Comparison of ENCODE assay signal across 18 cellular contexts in genomic region chr11:74141908-74142307, GRCh38. TPM values are rescaled to one million over a fixed set of nuclear protein-coding genes. Genes with fewer than 3 reads are reported as not detected.
DNase-seq lines count a peak whose midpoint lies in the region; ATAC-seq, FAIRE-seq and TF ChIP-seq lines count a peak whose summit lies in the region.
"Had no signal": no experiment of that assay in that cellular context is flagged by ENCODE, and none has a peak within 500 bp of the region (broad histone marks: within the 10 kb centered on the region; RNA-seq: fewer than 3 reads in every experiment).

No MANE protein-coding gene starts in this region.

- DNase-seq in A549 (ENCODE audit: low read depth in 1 of 2, low spot score in 1 of 2) (no peak), Panc1 (ENCODE audit: low read depth, low spot score) (no peak), dermis microvascular lymphatic vessel endothelial cell (ENCODE audit: low read depth in 2 of 2) (peak; percentile 19 to 56), prostate gland (ENCODE audit: low spot score) (no peak), brain microvascular endothelial cell (no peak), NCI-H2081 (lab: John Stamatoyannopoulos, UW) (no peak), uterus (no peak), HepG2 (ENCODE audit: low spot score) (no peak)
- DNase-seq: DMS 273 treated with DMSO at 0.1 percent for 48 hours, GF-D8, Kasumi-1, NCI-H1417, NCI-H187 treated with DMSO at 0.1 percent for 48 hours had no signal

- 76% methylated on average over 3 of the region's 3 CpGs for WGBS in A549 (ENCODE audit: missing lambda C conversion rate)
- 79% methylated on average over 3 of the region's 3 CpGs for WGBS in prostate gland
- WGBS in HepG2 (ENCODE audit: low lambda C conversion rate) = 94% methylated on average over 3 of the region's 3 CpGs

- ATAC-seq in A549 = no peak
- no peak for ATAC-seq in Panc1
- no peak for ATAC-seq in HepG2

- CTCF ChIA-PET in A549 (lab: Yijun Ruan, JAX) (no interaction called here), Panc1 (lab: Charles Lee) (no interaction called here), HepG2 (lab: Yijun Ruan, JAX; ENCODE audit: low intra/inter-chr PET ratio, low total read pairs) (no interaction called here)

- H3K9me3 ChIP-seq in A549 (no peaks in the 10 kb centered on the region), Panc1 (ENCODE audit: control insufficient read depth, insufficient read depth, low read depth, low read length) (no peaks in the 10 kb centered on the region), prostate gland (no peaks in the 10 kb centered on the region), uterus (no peaks in the 10 kb centered on the region), HepG2 (ENCODE audit: low read length) (no peaks in the 10 kb centered on the region)
- H3K9me3 ChIP-seq: HAP-1, SJSA1 had no signal

- POLR2A ChIA-PET in A549 (lab: Yijun Ruan, JAX) = no interaction called here
- POLR2A ChIA-PET in Panc1 (lab: Charles Lee) = no interaction called here
- POLR2A ChIA-PET in HepG2 (lab: Yijun Ruan, JAX) = no interaction called here

- no peak for TF ChIP-seq POLR2A in A549 (IDR thresholded peaks at IDR 0.05; ENCODE audit: low read length)
- TF ChIP-seq POLR2A in prostate gland (IDR thresholded peaks at IDR 0.05) = no peak
- TF ChIP-seq POLR2A in uterus (IDR thresholded peaks at IDR 0.05) = no peak
- no peak for TF ChIP-seq POLR2A in HepG2 (IDR thresholded peaks at IDR 0.05; ENCODE audit: insufficient read depth in 1 of 2, low read depth in 2 of 2, low read length in 2 of 2)

- no peak for TF ChIP-seq RAD21 in A549 (conservative IDR thresholded peaks at IDR 0.05 in 1 of 2, IDR thresholded peaks at IDR 0.05 in 1 of 2)
- no peak for TF ChIP-seq RAD21 in HepG2 (CRISPR knock-in tag; IDR thresholded peaks at IDR 0.05)

- H3K27ac ChIP-seq in A549 (peak overlapping the region; percentile 88 to 90), Panc1 (ENCODE audit: low read length) (peak overlapping the region; percentile 98), prostate gland (peak overlapping the region; percentile 41), brain microvascular endothelial cell (no peak overlapping the region), uterus (no peak overlapping the region), HepG2 (ENCODE audit: extremely low read length, insufficient read depth, low read length) (no peak overlapping the region)
- H3K27ac ChIP-seq: BLaER1 treated with 17β-estradiol and CSF1 and Interleukin-3, amounts not matched to agents 10 nM and 100 nM; SJSA1 had no signal

- no peak overlapping the region for H3K9ac ChIP-seq in HepG2 (ENCODE audit: insufficient read depth, low read depth, low read length)
- H3K9ac ChIP-seq: BLaER1 treated with 17β-estradiol and CSF1 and Interleukin-3, amounts not matched to agents 10 nM and 100 nM had no signal

- H3K27me3 ChIP-seq in Panc1 (ENCODE audit: control insufficient read depth, insufficient read depth, low read length) = no peaks in the 10 kb centered on the region
- H3K27me3 ChIP-seq in prostate gland (replicated peaks; ENCODE audit: insufficient read depth) = no peaks in the 10 kb centered on the region
- no peaks in the 10 kb centered on the region for H3K27me3 ChIP-seq in brain microvascular endothelial cell (replicated peaks)
- no peaks in the 10 kb centered on the region for H3K27me3 ChIP-seq in uterus
- H3K27me3 ChIP-seq in HepG2 (ENCODE audit: control insufficient read depth in 1 of 2, insufficient read depth in 2 of 2, low read length in 2 of 2) = no peaks in the 10 kb centered on the region
- H3K27me3 ChIP-seq: BLaER1 treated with 17β-estradiol and CSF1 and Interleukin-3, amounts not matched to agents 10 nM and 100 nM; SJSA1 had no signal

- no peak for TF ChIP-seq EP300 in A549 (IDR thresholded peaks at IDR 0.05)
- TF ChIP-seq EP300 in HepG2 (IDR thresholded peaks at IDR 0.05; ENCODE audit: low read depth in 2 of 2, low read length in 2 of 2) = no peak
- no peak for TF ChIP-seq EP300 in HepG2 (CRISPR knock-in tag; IDR thresholded peaks at IDR 0.05; ENCODE audit: borderline replicate concordance)

- H3K4me3 ChIP-seq in A549 (no peak overlapping the region), Panc1 (ENCODE audit: low read depth in 2 of 2, low read length in 2 of 2) (no peak overlapping the region), prostate gland (no peak overlapping the region), brain microvascular endothelial cell (ENCODE audit: low read depth, low read length) (no peak overlapping the region), uterus (no peak overlapping the region), HepG2 (replicated peaks in 1 of 3; ENCODE audit: insufficient read depth in 1 of 3, low read depth in 2 of 3, low read length in 3 of 3) (no peak overlapping the region)
- H3K4me3 ChIP-seq: BLaER1 treated with 17β-estradiol and CSF1 and Interleukin-3, amounts not matched to agents 10 nM and 100 nM; HAP-1; SJSA1 had no signal

- H3K4me1 ChIP-seq in A549 (peaks cover 67% of the 10 kb centered on the region), Panc1 (ENCODE audit: control insufficient read depth, insufficient read depth, low read length) (peaks cover 60% of the 10 kb centered on the region), prostate gland (replicated peaks) (peaks cover 18% of the 10 kb centered on the region), uterus (no peaks in the 10 kb centered on the region), HepG2 (ENCODE audit: insufficient read depth, low read length) (peaks cover 32% of the 10 kb centered on the region)
- H3K4me1 ChIP-seq: BLaER1 treated with 17β-estradiol and CSF1 and Interleukin-3, amounts not matched to agents 10 nM and 100 nM had no signal

- H3K79me2 ChIP-seq in HepG2 (ENCODE audit: insufficient read depth, low read length) = no peaks in the 10 kb centered on the region

- H3K4me2 ChIP-seq in A549 (peak overlapping the region; percentile 33), HepG2 (ENCODE audit: low read depth, low read length) (no peak overlapping the region)
- H3K4me2 ChIP-seq: BLaER1 treated with 17β-estradiol and CSF1 and Interleukin-3, amounts not matched to agents 10 nM and 100 nM had no signal

- no TSS peak for BruUV-seq in Panc1 (replicated peaks; lab: Mats Ljungman, UMichigan)
- no TSS peak for BruUV-seq in HepG2 (replicated peaks; lab: Mats Ljungman, UMichigan)

- no peak overlapping the region for H2AFZ ChIP-seq in HepG2 (ENCODE audit: low read length)

- FAIRE-seq in A549 (lab: Jason Lieb, UNC) (no peak), HepG2 (lab: Jason Lieb, UNC) (no peak)
- FAIRE-seq: A204.1, GM18507 had no signal

- TF ChIP-seq CTCF in A549 (IDR thresholded peaks at IDR 0.05) (no peak), Panc1 (IDR thresholded peaks at IDR 0.05) (no peak), prostate gland (IDR thresholded peaks at IDR 0.05) (no peak), brain microvascular endothelial cell (IDR thresholded peaks at IDR 0.05; ENCODE audit: low read depth, low read length, missing control alignments) (no peak), uterus (IDR thresholded peaks at IDR 0.05) (no peak), HepG2 (CRISPR knock-in tag; IDR thresholded peaks at IDR 0.05) (no peak)

- no peaks in the 10 kb centered on the region; the same call in 1 of the 2 replicates for H3K36me3 ChIP-seq in Panc1 (ENCODE audit: control insufficient read depth, insufficient read depth, low read length)
- no peaks in the 10 kb centered on the region for H3K36me3 ChIP-seq in prostate gland
- H3K36me3 ChIP-seq in brain microvascular endothelial cell (replicated peaks) = no peaks in the 10 kb centered on the region
- no peaks in the 10 kb centered on the region for H3K36me3 ChIP-seq in uterus
- H3K36me3 ChIP-seq in HepG2 (replicated peaks in 1 of 2; ENCODE audit: control insufficient read depth in 1 of 2, insufficient read depth in 2 of 2, low read length in 2 of 2) = no peaks in the 10 kb centered on the region

- intact Hi-C loops in Panc1 (cut with micrococcal nuclease; ENCODE audit: unreplicated experiment) = no loop called here
- intact Hi-C loops in prostate gland (cut with DNase I) = no loop called here
- intact Hi-C loops in uterus (cut with DNase I; ENCODE audit: low total_unique reads) = no loop called here
- intact Hi-C loops in HepG2 (cut with micrococcal nuclease; ENCODE audit: unreplicated experiment) = no loop called here

- H4K20me1 ChIP-seq in HepG2 (ENCODE audit: insufficient read depth, low read length) = no peaks in the 10 kb centered on the region
- H4K20me1 ChIP-seq: BLaER1 treated with 17β-estradiol and CSF1 and Interleukin-3, amounts not matched to agents 10 nM and 100 nM had no signal

- in situ Hi-C loops in Panc1 (cut with HindIII; ENCODE audit: low pct_unique_long_range_greater_than_20kb, low sequenced_read_pairs) (no loop called here), brain microvascular endothelial cell (cut with HindIII; ENCODE audit: low pct_ligation_motif_present, low sequenced_read_pairs) (no loop called here), HepG2 (cut with HindIII; ENCODE audit: extremely low pct_ligation_motif_present, low pct_unique_long_range_greater_than_20kb) (no loop called here)

RNA-seq across cellular contexts. Expression of gene C2CD3, which starts 28.9 kb away (rescaled TPM):
- polyA plus RNA-seq in A549 (2011; rRNA removed) (15.2 and 22.7 TPM in 2 replicates), A549 (2017; fragmentation: RNase III; extraction: RNeasy Plus Mini Kit Qiagen cat#74134 plus additional on column Dnase treatment) (18.2 to 19.8 TPM (median 19.3 TPM) in 3 replicates), HepG2 (2011; rRNA removed) (5.5 and 6.2 TPM in 2 replicates)
- 9.3 and 12.0 TPM in 2 replicates for polyA plus RNA-seq in A549 (2012; cell fraction: cytosol; rRNA removed)
- polyA plus RNA-seq in A549 (2012; cell fraction: nucleus; rRNA removed) = 17.1 and 19.9 TPM in 2 replicates
- polyA minus RNA-seq in A549 (2011; rRNA and poly(A)+ RNA removed) = 60.4 and 64.1 TPM in 2 replicates
- total RNA-seq in Panc1 (2021; ENCODE audit: unreplicated experiment) (51.8 TPM), dermis microvascular lymphatic vessel endothelial cell (7.1 and 12.5 TPM in 2 replicates), prostate gland (10 to 100 TPM; 38.7 to 49.6 TPM), uterus (100 to 1,000 TPM in 1 of 4 donors, 10 to 100 TPM in 3; 22.5 to 347 (median 29.5) TPM), HepG2 (2016; rRNA removed; fragmentation: Illumina TruSeq; extraction: Trizol) (6.4 and 8.0 TPM in 2 replicates)
- polyA plus RNA-seq in Panc1 (2012; ENCODE audit: insufficient read length) = 22.8 TPM
- total RNA-seq in HepG2 (2016; cell fraction: cytosol; rRNA removed; fragmentation: Illumina TruSeq; extraction: Trizol; ENCODE audit: low read depth) = 3.9 and 4.0 TPM in 2 replicates
- total RNA-seq in HepG2 (2016; cell fraction: insoluble cytoplasmic fraction; rRNA removed; fragmentation: Illumina TruSeq; extraction: Trizol) = 6.5 and 9.9 TPM in 2 replicates
- 6.9 and 8.1 TPM in 2 replicates for total RNA-seq in HepG2 (2016; cell fraction: membrane; rRNA removed; fragmentation: Illumina TruSeq; extraction: Trizol)
- total RNA-seq in HepG2 (2016; cell fraction: nucleus; rRNA removed; fragmentation: Illumina TruSeq; extraction: Trizol) = 12.7 and 13.2 TPM in 2 replicates
- 3.1 and 3.6 TPM in 2 replicates for polyA plus RNA-seq in HepG2 (2011; cell fraction: cytosol; rRNA removed)
- 6.4 and 6.5 TPM in 2 replicates for polyA plus RNA-seq in HepG2 (2011; cell fraction: nucleus; rRNA removed)
- polyA plus RNA-seq in HepG2 (2012) = 5.9 and 6.5 TPM in 2 replicates
- polyA plus RNA-seq in HepG2 (2016; cell fraction: cytosol; fragmentation: Illumina TruSeq; extraction: Trizol; ENCODE audit: low read depth) = 4.6 and 6.1 TPM in 2 replicates
- polyA plus RNA-seq in HepG2 (2016; cell fraction: insoluble cytoplasmic fraction; fragmentation: Illumina TruSeq; extraction: Trizol; ENCODE audit: low read depth) = 8.1 and 10.7 TPM in 2 replicates
- polyA plus RNA-seq in HepG2 (2016; cell fraction: membrane; fragmentation: Illumina TruSeq; extraction: Trizol; ENCODE audit: low read depth) = 7.1 and 8.2 TPM in 2 replicates
- polyA plus RNA-seq in HepG2 (2016; cell fraction: nucleus; fragmentation: Illumina TruSeq; extraction: Trizol; ENCODE audit: insufficient read depth, low read depth) = 12.8 and 14.8 TPM in 2 replicates
- polyA minus RNA-seq in HepG2 (2011; rRNA and poly(A)+ RNA removed; ENCODE audit: low replicate concordance) = 19.1 and 127 TPM in 2 replicates
- 5.9 and 7.7 TPM in 2 replicates for polyA minus RNA-seq in HepG2 (2011; cell fraction: cytosol; rRNA and poly(A)+ RNA removed)
- polyA minus RNA-seq in HepG2 (2011; cell fraction: nucleus; rRNA and poly(A)+ RNA removed) = 20.1 and 22.3 TPM in 2 replicates

RNA-seq across cellular contexts. Expression of gene PPME1, which starts 29.2 kb away (rescaled TPM):
- 69.2 and 82.6 TPM in 2 replicates for polyA plus RNA-seq in A549 (2011; rRNA removed)
- 69.1 and 92.7 TPM in 2 replicates for polyA plus RNA-seq in A549 (2012; cell fraction: cytosol; rRNA removed)
- 114 and 127 TPM in 2 replicates for polyA plus RNA-seq in A549 (2012; cell fraction: nucleus; rRNA removed)
- polyA plus RNA-seq in A549 (2017; fragmentation: RNase III; extraction: RNeasy Plus Mini Kit Qiagen cat#74134 plus additional on column Dnase treatment) = 82.2 to 89.8 TPM (median 85.7 TPM) in 3 replicates
- polyA minus RNA-seq in A549 (2011; rRNA and poly(A)+ RNA removed) = 62.2 and 63.0 TPM in 2 replicates
- 99.4 TPM for total RNA-seq in Panc1 (2021; ENCODE audit: unreplicated experiment)
- polyA plus RNA-seq in Panc1 (2012; ENCODE audit: insufficient read length) = 132 TPM
- total RNA-seq in dermis microvascular lymphatic vessel endothelial cell = 21.3 and 22.3 TPM in 2 replicates
- 10 to 100 TPM; 41.1 to 45.7 TPM for total RNA-seq in prostate gland
- total RNA-seq in uterus = 10 to 100 TPM; 12.6 to 60.0 (median 45.3) TPM
- 31.3 TPM in 2 replicates for total RNA-seq in HepG2 (2016; rRNA removed; fragmentation: Illumina TruSeq; extraction: Trizol)
- total RNA-seq in HepG2 (2016; cell fraction: cytosol; rRNA removed; fragmentation: Illumina TruSeq; extraction: Trizol; ENCODE audit: low read depth) = 7.4 and 7.8 TPM in 2 replicates
- 26.7 and 30.7 TPM in 2 replicates for total RNA-seq in HepG2 (2016; cell fraction: insoluble cytoplasmic fraction; rRNA removed; fragmentation: Illumina TruSeq; extraction: Trizol)
- total RNA-seq in HepG2 (2016; cell fraction: membrane; rRNA removed; fragmentation: Illumina TruSeq; extraction: Trizol) = 14.4 and 14.9 TPM in 2 replicates
- 25.1 and 28.0 TPM in 2 replicates for total RNA-seq in HepG2 (2016; cell fraction: nucleus; rRNA removed; fragmentation: Illumina TruSeq; extraction: Trizol)
- 44.2 and 56.0 TPM in 2 replicates for polyA plus RNA-seq in HepG2 (2011; rRNA removed)
- 50.5 and 57.4 TPM in 2 replicates for polyA plus RNA-seq in HepG2 (2011; cell fraction: cytosol; rRNA removed)
- 50.6 and 58.0 TPM in 2 replicates for polyA plus RNA-seq in HepG2 (2011; cell fraction: nucleus; rRNA removed)
- 32.9 and 37.6 TPM in 2 replicates for polyA plus RNA-seq in HepG2 (2012)
- 5.2 and 5.8 TPM in 2 replicates for polyA plus RNA-seq in HepG2 (2016; cell fraction: cytosol; fragmentation: Illumina TruSeq; extraction: Trizol; ENCODE audit: low read depth)
- 38.0 and 47.1 TPM in 2 replicates for polyA plus RNA-seq in HepG2 (2016; cell fraction: insoluble cytoplasmic fraction; fragmentation: Illumina TruSeq; extraction: Trizol; ENCODE audit: low read depth)
- polyA plus RNA-seq in HepG2 (2016; cell fraction: membrane; fragmentation: Illumina TruSeq; extraction: Trizol; ENCODE audit: low read depth) = 11.3 and 14.1 TPM in 2 replicates
- 36.6 and 41.2 TPM in 2 replicates for polyA plus RNA-seq in HepG2 (2016; cell fraction: nucleus; fragmentation: Illumina TruSeq; extraction: Trizol; ENCODE audit: insufficient read depth, low read depth)
- polyA minus RNA-seq in HepG2 (2011; rRNA and poly(A)+ RNA removed; ENCODE audit: low replicate concordance) = 59.3 and 103 TPM in 2 replicates
- polyA minus RNA-seq in HepG2 (2011; cell fraction: cytosol; rRNA and poly(A)+ RNA removed) = 34.3 and 38.3 TPM in 2 replicates
- 65.1 and 67.1 TPM in 2 replicates for polyA minus RNA-seq in HepG2 (2011; cell fraction: nucleus; rRNA and poly(A)+ RNA removed)

Comparison
In these comparisons a context has a peak if more than half of its experiments do, and no peak if none do; other contexts are left out.
1. DNase-seq: peak in dermis microvascular lymphatic vessel endothelial cell (2 of 2); none in A549 (0 of 2), Panc1 (single experiment), prostate gland (single experiment), brain microvascular endothelial cell (single experiment), NCI-H2081 (0 of 2), uterus (0 of 2) and HepG2 (single experiment).
2. H3K27ac ChIP-seq: peak in A549 (2 of 2), Panc1 (single experiment) and prostate gland (2 of 2); none in brain microvascular endothelial cell (single experiment), uterus (0 of 2) and HepG2 (single experiment).